In the genomic region with DNA sequence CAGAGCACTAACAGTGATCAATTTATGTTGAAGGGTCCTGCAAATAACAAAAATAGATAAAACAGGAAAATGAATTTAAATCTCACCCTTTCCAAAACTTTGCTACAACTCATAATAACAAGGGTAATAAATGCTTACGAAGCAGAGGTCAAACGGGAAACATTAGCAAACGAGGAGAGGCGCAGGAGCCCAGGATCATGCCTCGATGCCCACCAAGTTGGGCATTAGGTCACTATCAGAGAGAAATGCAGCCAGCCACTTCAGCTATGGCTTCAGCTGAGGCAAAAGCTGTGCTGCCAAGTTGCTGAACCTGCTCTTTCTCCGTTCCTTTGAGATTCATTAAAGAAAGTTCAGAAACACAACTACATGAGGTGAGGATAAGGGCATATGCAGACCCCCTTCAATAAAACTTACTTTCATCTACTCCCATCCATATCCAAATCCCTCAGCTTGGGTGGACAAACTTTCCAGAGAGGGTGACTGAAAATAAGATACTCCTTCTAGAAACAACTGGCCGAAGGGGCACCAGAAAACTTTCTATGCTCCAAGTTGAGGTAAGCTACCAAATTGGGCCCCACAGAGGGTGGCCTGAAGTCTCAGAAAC, we compare ENCODE assay signal across 21 cellular contexts. TPM values are rescaled to one million over a fixed set of nuclear protein-coding genes. Genes with fewer than 3 reads are reported as not detected.
A peak's percentile ranks its signal among the peaks of the same experiment; 100 is the strongest.
DNase-seq lines count a peak whose midpoint lies in the region; ATAC-seq, FAIRE-seq and TF ChIP-seq lines count a peak whose summit lies in the region.
"Had no signal": no experiment of that assay in that cellular context is flagged by ENCODE, and none has a peak within 500 bp of the region (broad histone marks: within the 10 kb centered on the region; RNA-seq: fewer than 3 reads in every experiment).

No MANE protein-coding gene starts in this region.

- H3K27ac ChIP-seq in astrocyte (ENCODE audit: low read depth, low read length) (no peak overlapping the region), lung (ENCODE audit: low read depth in 1 of 2, low read length in 1 of 2) (peak overlapping the region in 1 of 2 donors; percentile 89), psoas muscle (no peak overlapping the region)
- H3K27ac ChIP-seq: BLaER1 treated with 17β-estradiol and CSF1 and Interleukin-3, amounts not matched to agents 10 nM and 100 nM; KMS-11; SJSA1 had no signal

- H3K27me3 ChIP-seq in astrocyte (ENCODE audit: insufficient read depth, low read length): peaks cover 90% of the 10 kb centered on the region
- peaks cover 11% of the 10 kb centered on the region for H3K27me3 ChIP-seq in lung (ENCODE audit: control insufficient read depth, insufficient read depth)
- H3K27me3 ChIP-seq in psoas muscle (ENCODE audit: insufficient read depth in 3 of 3, low read length in 2 of 3): peaks cover 0 to 100% (median 51%) of the 10 kb centered on the region in 3 donors

- intact Hi-C loops in psoas muscle (cut with DNase I): no loop called here

- no peak overlapping the region for H3K27ac Mint-ChIP-seq in astrocyte (ENCODE audit: unreplicated experiment)

- no peak overlapping the region for H3K4me3 Mint-ChIP-seq in astrocyte (ENCODE audit: unreplicated experiment)

- peaks cover 87% of the 10 kb centered on the region for H3K27me3 Mint-ChIP-seq in astrocyte (ENCODE audit: low read depth, unreplicated experiment)

- no peak for TF ChIP-seq CTCF in astrocyte (IDR thresholded peaks at IDR 0.05; ENCODE audit: insufficient read depth, low read depth, low read length)
- TF ChIP-seq CTCF in lung (IDR thresholded peaks at IDR 0.05; ENCODE audit: control extremely low read depth, extremely low read depth): no peak
- TF ChIP-seq CTCF in psoas muscle (IDR thresholded peaks at IDR 0.05): no peak

- DNase-seq in NCI-H1105 treated with DMSO at 0.1 percent for 48 hours (lab: John Stamatoyannopoulos, UW) (peak; percentile 70), NCI-H1105 (lab: John Stamatoyannopoulos, UW) (no peak), DMS79 treated with DMSO at 0.1 percent for 48 hours (lab: John Stamatoyannopoulos, UW) (peak; percentile 97), astrocyte (ENCODE audit: low read depth) (no peak), lung (ENCODE audit: low spot score) (no peak), NK-92 (lab: John Stamatoyannopoulos, UW; ENCODE audit: unreplicated experiment) (no peak), psoas muscle (no peak)
- DNase-seq: NCI-H1436; NCI-H2081 treated with DMSO at 0.1 percent for 48 hours; NCI-H446; NK-92 treated with Interleukin-12 subunit alpha and Interleukin-12 subunit beta, amount 100 ng/mL, for 24 hours; OCI-M1 had no signal

- peaks cover 3% of the 10 kb centered on the region for H4K20me1 ChIP-seq in astrocyte (ENCODE audit: insufficient read depth, low read length)
- H4K20me1 ChIP-seq: BLaER1 treated with 17β-estradiol and CSF1 and Interleukin-3, amounts not matched to agents 10 nM and 100 nM had no signal

- H3K4me3 ChIP-seq in astrocyte (ENCODE audit: insufficient read depth, low read depth, low read length) (no peak overlapping the region), lung (peak overlapping the region; percentile 7), psoas muscle (no peak overlapping the region)
- H3K4me3 ChIP-seq: BLaER1 treated with 17β-estradiol and CSF1 and Interleukin-3, amounts not matched to agents 10 nM and 100 nM; SJSA1 had no signal

- H3K9ac ChIP-seq in astrocyte (ENCODE audit: low read length): no peak overlapping the region
- H3K9ac ChIP-seq: BLaER1 treated with 17β-estradiol and CSF1 and Interleukin-3, amounts not matched to agents 10 nM and 100 nM; KMS-11 had no signal

- no peak overlapping the region for H2AFZ ChIP-seq in astrocyte (ENCODE audit: low read depth, low read length)

- H3K4me1 Mint-ChIP-seq in astrocyte (ENCODE audit: low read depth, unreplicated experiment): peaks cover 2% of the 10 kb centered on the region

- 6% methylated on average over 7 of the region's 7 CpGs for WGBS in lung, 2 donors
- 7 to 11% (median 10%) methylated on average over 7 of the region's 7 CpGs for WGBS in psoas muscle, 3 donors

- H3K9me3 ChIP-seq in astrocyte (ENCODE audit: insufficient read depth, low read depth, low read length) (peaks cover 9% of the 10 kb centered on the region), lung (ENCODE audit: control insufficient read depth in 2 of 2, insufficient read depth in 1 of 2, low read length in 1 of 2) (peaks cover 0 to 9% of the 10 kb centered on the region in 2 donors), psoas muscle (no peaks in the 10 kb centered on the region)
- H3K9me3 ChIP-seq: SJSA1 had no signal

- no peaks in the 10 kb centered on the region for H3K79me2 ChIP-seq in astrocyte (ENCODE audit: insufficient read depth, low read length)

- FAIRE-seq in astrocyte (lab: Jason Lieb, UNC): no peak
- FAIRE-seq: G401.6, GM12892, H54 had no signal

- H3K36me3 ChIP-seq in astrocyte (ENCODE audit: insufficient read depth, low read length): no peaks in the 10 kb centered on the region
- H3K36me3 ChIP-seq in lung (ENCODE audit: control insufficient read depth in 2 of 2, insufficient read depth in 2 of 2, low read length in 2 of 2): no peaks in the 10 kb centered on the region
- no peaks in the 10 kb centered on the region for H3K36me3 ChIP-seq in psoas muscle (ENCODE audit: insufficient read depth in 1 of 2, low read depth in 1 of 2)
- H3K36me3 ChIP-seq: BLaER1 treated with 17β-estradiol and CSF1 and Interleukin-3, amounts not matched to agents 10 nM and 100 nM; SJSA1 had no signal

- H3K4me2 ChIP-seq in astrocyte (ENCODE audit: low read length): peak overlapping the region; percentile 36
- H3K4me2 ChIP-seq: BLaER1 treated with 17β-estradiol and CSF1 and Interleukin-3, amounts not matched to agents 10 nM and 100 nM; KMS-11 had no signal

- no peaks in the 10 kb centered on the region for H3K4me1 ChIP-seq in astrocyte (ENCODE audit: insufficient read depth, low read length)
- H3K4me1 ChIP-seq in lung (ENCODE audit: control insufficient read depth in 2 of 2, insufficient read depth in 2 of 2, low read length in 2 of 2): no peaks in the 10 kb centered on the region
- H3K4me1 ChIP-seq in psoas muscle: no peaks in the 10 kb centered on the region
- H3K4me1 ChIP-seq: BLaER1 treated with 17β-estradiol and CSF1 and Interleukin-3, amounts not matched to agents 10 nM and 100 nM; SJSA1 had no signal

- ATAC-seq in lung (ENCODE audit: insufficient read depth, low FRiP score) (no peak), psoas muscle (no peak), GM18870 (IDR thresholded peaks at IDR 0.05; ENCODE audit: unreplicated experiment) (no peak)

- H3K9me3 Mint-ChIP-seq in astrocyte (ENCODE audit: unreplicated experiment): peaks cover 20% of the 10 kb centered on the region

- H3K36me3 Mint-ChIP-seq in astrocyte (ENCODE audit: low read depth, unreplicated experiment): peaks cover 3% of the 10 kb centered on the region

RNA-seq across cellular contexts. Expression of a gene that starts 7.9 kb away (rescaled TPM):
- total RNA-seq in astrocyte (not detected in 2 replicates), lung (100 to 1,000 TPM; 185 to 236 TPM), psoas muscle (not detected)
- polyA plus RNA-seq in lung (100 to 1,000 TPM in 1 of 2 donors, 10 to 100 TPM in 1; 53.4 to 155 TPM), psoas muscle (not detected)
- total RNA-seq: A172, MCF 10A, SJSA1 had no signal

Comparison
In these comparisons a context has a peak if more than half of its experiments do, and no peak if none do; other contexts are left out.
1. DNase-seq: peak in NCI-H1105 treated with DMSO at 0.1 percent for 48 hours (single experiment) and DMS79 treated with DMSO at 0.1 percent for 48 hours (single experiment); none in NCI-H1105 (single experiment), astrocyte (single experiment), lung (single experiment), NK-92 (single experiment) and psoas muscle (0 of 2).
2. RNA of a gene that starts 7.9 kb away (total RNA-seq): 185 to 236 TPM in lung; not detected in psoas muscle and not detected in astrocyte; every median in the first group is over 100 times any median in the second.